In the genomic region with DNA sequence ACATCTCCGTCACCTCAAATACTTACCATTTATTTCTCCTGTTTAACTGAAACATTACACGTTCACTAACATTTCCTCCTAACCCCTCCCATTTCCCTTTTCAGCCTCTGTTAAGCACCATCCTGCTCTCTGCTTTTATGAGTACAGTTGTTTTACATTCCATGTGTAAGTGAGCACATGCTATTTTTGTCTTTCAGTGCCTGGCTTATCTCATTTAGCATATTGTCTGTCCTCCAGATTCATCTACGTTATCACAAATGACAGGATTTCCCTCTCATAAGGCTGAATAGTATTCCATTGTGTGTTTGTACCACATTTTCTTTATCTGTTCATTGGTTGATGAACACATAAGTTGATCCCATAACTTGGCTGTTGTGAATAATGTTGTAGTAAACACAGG, we compare ENCODE assay signal across 16 cellular contexts. TPM values are rescaled to one million over a fixed set of nuclear protein-coding genes. Genes with fewer than 3 reads are reported as not detected.
DNase-seq lines count a peak whose midpoint lies in the region; ATAC-seq and TF ChIP-seq lines count a peak whose summit lies in the region.
"Had no signal": no experiment of that assay in that cellular context is flagged by ENCODE, and none has a peak within 500 bp of the region (broad histone marks: within the 10 kb centered on the region; RNA-seq: fewer than 3 reads in every experiment).

No MANE protein-coding gene starts in this region.

- intact Hi-C loops in left ventricle myocardium superior (cut with micrococcal nuclease), result no loop called here

- TF ChIP-seq CTCF in chondrocyte (IDR thresholded peaks at IDR 0.05), result no peak
- no peak for TF ChIP-seq CTCF in nephron (IDR thresholded peaks at IDR 0.05; ENCODE audit: unreplicated experiment in 3 of 3)

- H3K36me3 Mint-ChIP-seq in chondrocyte (ENCODE audit: low read depth) (peaks cover 21% of the 10 kb centered on the region), nephron (ENCODE audit: low read depth) (peaks cover 42% of the 10 kb centered on the region)

- H3K27me3 Mint-ChIP-seq in chondrocyte (ENCODE audit: low read depth), result no peaks in the 10 kb centered on the region
- no peaks in the 10 kb centered on the region for H3K27me3 Mint-ChIP-seq in nephron (ENCODE audit: low read depth)
- H3K27me3 Mint-ChIP-seq: activated CD4-positive, alpha-beta memory T cell treated with anti-CD3 and anti-CD28 coated beads, Interleukin-2, amount 10 ng/mL, durations not matched to agents 7 days and 5 days; activated naive CD8-positive, alpha-beta T cell treated with anti-CD3 and anti-CD28 coated beads, Interleukin-2, amount 50 U/mL, for 24 hours; CD4-positive, alpha-beta memory T cell; naive thymus-derived CD8-positive, alpha-beta T cell had no signal

- ATAC-seq in left ventricle myocardium superior (peak; percentile 84), HG03521 (IDR thresholded peaks at IDR 0.05; ENCODE audit: unreplicated experiment) (no peak)
- ATAC-seq: activated naive CD8-positive, alpha-beta T cell treated with anti-CD3 and anti-CD28 coated beads, Interleukin-2, amount 50 U/mL, for 24 hours; naive thymus-derived CD8-positive, alpha-beta T cell had no signal

- H3K9me3 Mint-ChIP-seq in chondrocyte (ENCODE audit: low read depth), result no peaks in the 10 kb centered on the region
- H3K9me3 Mint-ChIP-seq in nephron, result no peaks in the 10 kb centered on the region
- H3K9me3 Mint-ChIP-seq: activated CD4-positive, alpha-beta memory T cell treated with anti-CD3 and anti-CD28 coated beads, Interleukin-2, amount 10 ng/mL, durations not matched to agents 7 days and 5 days; activated naive CD8-positive, alpha-beta T cell treated with anti-CD3 and anti-CD28 coated beads, Interleukin-2, amount 50 U/mL, for 24 hours; CD4-positive, alpha-beta memory T cell; naive thymus-derived CD8-positive, alpha-beta T cell had no signal

- H3K4me1 Mint-ChIP-seq in chondrocyte (ENCODE audit: low read depth) (peaks cover 6% of the 10 kb centered on the region), nephron (peaks cover 19% of the 10 kb centered on the region)
- H3K4me1 Mint-ChIP-seq: activated naive CD8-positive, alpha-beta T cell treated with anti-CD3 and anti-CD28 coated beads, Interleukin-2, amount 50 U/mL, for 24 hours; CD4-positive, alpha-beta memory T cell had no signal

- peak; percentile 95 for DNase-seq in OCI-M1 (lab: John Stamatoyannopoulos, UW)
- no peak for DNase-seq in chondrocyte (ENCODE audit: low spot score)
- DNase-seq in left ventricle myocardium superior, result no peak
- DNase-seq in activated T-cell treated with anti-CD3 and anti-CD28 coated beads, Interleukin-2, amount 50 U/mL, for 48 hours, result no peak
- DNase-seq in T-helper 1 cell, result no peak
- no peak for DNase-seq in ureter (ENCODE audit: low spot score)
- DNase-seq: activated CD4-positive, alpha-beta memory T cell treated with anti-CD3 and anti-CD28 coated beads, Interleukin-2, amount 10 ng/mL, durations not matched to agents 7 days and 5 days; activated naive CD8-positive, alpha-beta T cell treated with anti-CD3 and anti-CD28 coated beads, Interleukin-2, amount 50 U/mL, for 24 hours; CD4-positive, alpha-beta memory T cell; DMS79 treated with DMSO at 0.1 percent for 48 hours; hippocampal formation; naive thymus-derived CD8-positive, alpha-beta T cell; NCI-H1105; NCI-H526 treated with DMSO at 0.1 percent for 48 hours had no signal

- H3K27ac Mint-ChIP-seq in chondrocyte (ENCODE audit: unreplicated experiment) (peak overlapping the region; percentile 30), nephron (peak overlapping the region; percentile 10 to 47 (median 19))
- H3K27ac Mint-ChIP-seq: activated CD4-positive, alpha-beta memory T cell treated with anti-CD3 and anti-CD28 coated beads, Interleukin-2, amount 10 ng/mL, durations not matched to agents 7 days and 5 days; activated naive CD8-positive, alpha-beta T cell treated with anti-CD3 and anti-CD28 coated beads, Interleukin-2, amount 50 U/mL, for 24 hours; naive thymus-derived CD8-positive, alpha-beta T cell had no signal

- H3K4me3 Mint-ChIP-seq in chondrocyte (ENCODE audit: unreplicated experiment) (no peak overlapping the region), nephron (peak overlapping the region in 1 of 3 experiments; percentile 2)
- H3K4me3 Mint-ChIP-seq: activated CD4-positive, alpha-beta memory T cell treated with anti-CD3 and anti-CD28 coated beads, Interleukin-2, amount 10 ng/mL, durations not matched to agents 7 days and 5 days; activated naive CD8-positive, alpha-beta T cell treated with anti-CD3 and anti-CD28 coated beads, Interleukin-2, amount 50 U/mL, for 24 hours; CD4-positive, alpha-beta memory T cell; naive thymus-derived CD8-positive, alpha-beta T cell had no signal

RNA-seq across cellular contexts. Expression of a gene that starts 22.7 kb away (rescaled TPM):
- 30.5 to 42.1 TPM (median 31.7 TPM) in 3 replicates for total RNA-seq in chondrocyte
- total RNA-seq in left ventricle myocardium superior, result 18.9 TPM
- total RNA-seq in ureter, result 18.4 TPM

RNA-seq across cellular contexts. Expression of a gene that starts 23.9 kb away (rescaled TPM):
- total RNA-seq in chondrocyte (17.2 to 18.4 TPM (median 17.2 TPM) in 3 replicates), left ventricle myocardium superior (29.1 TPM), ureter (36.0 TPM)
